ENCODE assay signal across 8 cellular contexts in genomic region chr17:49994085-49995054, GRCh38. TPM values are rescaled to one million over a fixed set of nuclear protein-coding genes. Genes with fewer than 3 reads are reported as not detected.
DNase-seq lines count a peak whose midpoint lies in the region; ATAC-seq and TF ChIP-seq lines count a peak whose summit lies in the region.

No MANE protein-coding gene starts in this region.

- H3K27me3 Mint-ChIP-seq in progenitor cell of endocrine pancreas = peaks cover 73% of the 10 kb centered on the region

- H3K9ac ChIP-seq in NT2/D1 (ENCODE audit: insufficient read length, low read depth) = peak overlapping the region; percentile 78

- no peaks in the 10 kb centered on the region for H3K9me3 ChIP-seq in NT2/D1 (ENCODE audit: insufficient read depth, low read length)

- ATAC-seq in HG03432 (IDR thresholded peaks at IDR 0.05; ENCODE audit: unreplicated experiment) = no peak
- ATAC-seq in HG02938 (IDR thresholded peaks at IDR 0.05; ENCODE audit: unreplicated experiment) = no peak

- DNase-seq in GM10266 (ENCODE audit: extremely low spot score) (peak; percentile 23), NT2/D1 (ENCODE audit: low read depth, low spot score) (no peak), epithelial cell of esophagus (ENCODE audit: low read depth) (no peak), progenitor cell of endocrine pancreas (ENCODE audit: low spot score, unreplicated experiment) (no peak), A172 (ENCODE audit: low spot score) (no peak), T1000 (lab: John Stamatoyannopoulos, UW) (no peak)

- H3K36me3 ChIP-seq in NT2/D1 (ENCODE audit: insufficient read depth, insufficient read length, low read length) = no peaks in the 10 kb centered on the region

- H3K4me1 Mint-ChIP-seq in progenitor cell of endocrine pancreas (ENCODE audit: low read depth) = peaks cover 17% of the 10 kb centered on the region

- TF ChIP-seq CTCF in GM10266 (IDR thresholded peaks at IDR 0.05; ENCODE audit: control insufficient read depth, insufficient read depth, low read depth, missing control alignments) = no peak
- TF ChIP-seq CTCF in epithelial cell of esophagus (IDR thresholded peaks at IDR 0.05; ENCODE audit: insufficient read depth, low read depth, low read length, missing control alignments) = peak; percentile 21
- TF ChIP-seq CTCF in progenitor cell of endocrine pancreas (IDR thresholded peaks at IDR 0.05; ENCODE audit: unreplicated experiment) = no peak

- peaks cover 1% of the 10 kb centered on the region for H3K36me3 Mint-ChIP-seq in progenitor cell of endocrine pancreas (ENCODE audit: insufficient read depth)

- H3K4me3 ChIP-seq in NT2/D1 (ENCODE audit: insufficient read length, low read depth) = peak overlapping the region; percentile 56
- peak overlapping the region; percentile 66 for H3K4me3 ChIP-seq in epithelial cell of esophagus (ENCODE audit: low read length)

- no peak overlapping the region for H3K27ac Mint-ChIP-seq in progenitor cell of endocrine pancreas

- peaks cover 17% of the 10 kb centered on the region for H3K4me1 ChIP-seq in NT2/D1 (ENCODE audit: insufficient read depth, insufficient read length)

- H3K4me3 Mint-ChIP-seq in progenitor cell of endocrine pancreas (ENCODE audit: low read depth) = peak overlapping the region; percentile 70

- peaks cover 82% of the 10 kb centered on the region for H3K27me3 ChIP-seq in NT2/D1 (ENCODE audit: insufficient read depth, insufficient read length)

- H3K9me3 Mint-ChIP-seq in progenitor cell of endocrine pancreas (ENCODE audit: low read depth) = no peaks in the 10 kb centered on the region

RNA-seq across cellular contexts. Expression of gene DLX3, which starts 0.7 kb away (rescaled TPM):
- total RNA-seq in progenitor cell of endocrine pancreas = 1.5 and 1.8 TPM in 2 replicates
- not detected in 2 replicates for total RNA-seq in A172 (2014; rRNA removed; shearing (Covaris generic))

RNA-seq across cellular contexts. Expression of gene DLX4, which starts 25.4 kb away (rescaled TPM):
- total RNA-seq in progenitor cell of endocrine pancreas = 1.9 and 2.4 TPM in 2 replicates
- total RNA-seq in A172 (2014; rRNA removed; shearing (Covaris generic)) = 1.7 and 2.5 TPM in 2 replicates
